ENCODE assay signal across 8 cellular contexts in genomic region chr7:128862571-128863432, GRCh38. TPM values are rescaled to one million over a fixed set of nuclear protein-coding genes. Genes with fewer than 3 reads are reported as not detected.
DNase-seq lines count a peak whose midpoint lies in the region; ATAC-seq lines count a peak whose summit lies in the region.

TSS of gene ATP6V1F (plus strand) at chr7:128862856. CDS start at chr7:128862905, 49 bp downstream.

- H3K36me3 Mint-ChIP-seq in IgD-negative memory B cell: peaks cover 9% of the 10 kb centered on the region

- no peaks in the 10 kb centered on the region for H3K9me3 ChIP-seq in mononuclear cell (ENCODE audit: low read depth, low read length)

- H3K4me1 Mint-ChIP-seq in IgD-negative memory B cell: peaks cover 20 to 27% (median 20%) of the 10 kb centered on the region in 3 donors

- H3K27me3 Mint-ChIP-seq in IgD-negative memory B cell: no peaks in the 10 kb centered on the region

- ATAC-seq in GM21528 (IDR thresholded peaks at IDR 0.05; ENCODE audit: low FRiP score, unreplicated experiment): peak; percentile 86

- H3K4me1 ChIP-seq in mononuclear cell (ENCODE audit: insufficient read depth, low read length): peaks cover 17% of the 10 kb centered on the region

- H3K4me3 Mint-ChIP-seq in IgD-negative memory B cell: peak within 1 kb of the TSS; percentile 92 to 100 (median 97)

- no peaks in the 10 kb centered on the region for H3K9me3 Mint-ChIP-seq in IgD-negative memory B cell

- H3K4me3 ChIP-seq in mononuclear cell (ENCODE audit: low read length): peak within 1 kb of the TSS; percentile 75

- H3K27ac Mint-ChIP-seq in IgD-negative memory B cell: peak within 1 kb of the TSS; percentile 96 to 100 (median 99)

- no peaks in the 10 kb centered on the region for H3K27me3 ChIP-seq in mononuclear cell (ENCODE audit: insufficient read depth, low read length)

- peak; percentile 97 for DNase-seq in DMS 273 treated with DMSO at 0.1 percent for 48 hours (lab: John Stamatoyannopoulos, UW)
- DNase-seq in OCI-M2 (lab: John Stamatoyannopoulos, UW; ENCODE audit: unreplicated experiment): peak; percentile 98
- DNase-seq in activated T-cell treated with anti-CD3 and anti-CD28 coated beads for 4 hours: peak; percentile 100
- peak; percentile 99 for DNase-seq in epidermal melanocyte (ENCODE audit: insufficient read length, low spot score)
- DNase-seq in stimulated activated CD8-positive, alpha-beta memory T cell treated with anti-CD3 and anti-CD28 coated beads, Interleukin-4, amount 100 ng/mL, for 1 hour (ENCODE audit: low read depth in 2 of 2, low spot score in 1 of 2): peak; percentile 97 to 99

RNA-seq across cellular contexts. Expression of gene ATP6V1F, which starts in this region (rescaled TPM):
- polyA plus RNA-seq in IgD-negative memory B cell: 325 TPM
- 87.9 TPM for total RNA-seq in mononuclear cell

Comparison
In these comparisons a context has a peak if more than half of its experiments do, and no peak if none do; other contexts are left out.
1. Peak in every context shown above with its lines: DNase-seq, ATAC-seq and H3K4me3 ChIP-seq.